1 cellular context compared by ENCODE assay signal in genomic region chr7:20932785-20933184, GRCh38.
TF ChIP-seq lines count a peak whose summit lies in the region.

No MANE protein-coding gene starts in this region.

TF ChIP-seq in HepG2, 621 proteins besides CTCF, POLR2A, EP300 and RAD21 (continued from another document):
- TF ChIP-seq, protein P1, sequence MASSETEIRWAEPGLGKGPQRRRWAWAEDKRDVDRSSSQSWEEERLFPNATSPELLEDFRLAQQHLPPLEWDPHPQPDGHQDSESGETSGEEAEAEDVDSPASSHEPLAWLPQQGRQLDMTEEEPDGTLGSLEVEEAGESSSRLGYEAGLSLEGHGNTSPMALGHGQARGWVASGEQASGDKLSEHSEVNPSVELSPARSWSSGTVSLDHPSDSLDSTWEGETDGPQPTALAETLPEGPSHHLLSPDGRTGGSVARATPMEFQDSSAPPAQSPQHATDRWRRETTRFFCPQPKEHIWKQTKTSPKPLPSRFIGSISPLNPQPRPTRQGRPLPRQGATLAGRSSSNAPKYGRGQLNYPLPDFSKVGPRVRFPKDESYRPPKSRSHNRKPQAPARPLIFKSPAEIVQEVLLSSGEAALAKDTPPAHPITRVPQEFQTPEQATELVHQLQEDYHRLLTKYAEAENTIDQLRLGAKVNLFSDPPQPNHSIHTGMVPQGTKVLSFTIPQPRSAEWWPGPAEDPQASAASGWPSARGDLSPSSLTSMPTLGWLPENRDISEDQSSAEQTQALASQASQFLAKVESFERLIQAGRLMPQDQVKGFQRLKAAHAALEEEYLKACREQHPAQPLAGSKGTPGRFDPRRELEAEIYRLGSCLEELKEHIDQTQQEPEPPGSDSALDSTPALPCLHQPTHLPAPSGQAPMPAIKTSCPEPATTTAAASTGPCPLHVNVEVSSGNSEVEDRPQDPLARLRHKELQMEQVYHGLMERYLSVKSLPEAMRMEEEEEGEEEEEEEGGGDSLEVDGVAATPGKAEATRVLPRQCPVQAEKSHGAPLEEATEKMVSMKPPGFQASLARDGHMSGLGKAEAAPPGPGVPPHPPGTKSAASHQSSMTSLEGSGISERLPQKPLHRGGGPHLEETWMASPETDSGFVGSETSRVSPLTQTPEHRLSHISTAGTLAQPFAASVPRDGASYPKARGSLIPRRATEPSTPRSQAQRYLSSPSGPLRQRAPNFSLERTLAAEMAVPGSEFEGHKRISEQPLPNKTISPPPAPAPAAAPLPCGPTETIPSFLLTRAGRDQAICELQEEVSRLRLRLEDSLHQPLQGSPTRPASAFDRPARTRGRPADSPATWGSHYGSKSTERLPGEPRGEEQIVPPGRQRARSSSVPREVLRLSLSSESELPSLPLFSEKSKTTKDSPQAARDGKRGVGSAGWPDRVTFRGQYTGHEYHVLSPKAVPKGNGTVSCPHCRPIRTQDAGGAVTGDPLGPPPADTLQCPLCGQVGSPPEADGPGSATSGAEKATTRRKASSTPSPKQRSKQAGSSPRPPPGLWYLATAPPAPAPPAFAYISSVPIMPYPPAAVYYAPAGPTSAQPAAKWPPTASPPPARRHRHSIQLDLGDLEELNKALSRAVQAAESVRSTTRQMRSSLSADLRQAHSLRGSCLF (CRISPR knock-in tag; IDR thresholded peaks at IDR 0.05; ENCODE audit: borderline replicate concordance), result no peak
TF ChIP-seq in HepG2: peak in this region for 0.
